In the genomic region with DNA sequence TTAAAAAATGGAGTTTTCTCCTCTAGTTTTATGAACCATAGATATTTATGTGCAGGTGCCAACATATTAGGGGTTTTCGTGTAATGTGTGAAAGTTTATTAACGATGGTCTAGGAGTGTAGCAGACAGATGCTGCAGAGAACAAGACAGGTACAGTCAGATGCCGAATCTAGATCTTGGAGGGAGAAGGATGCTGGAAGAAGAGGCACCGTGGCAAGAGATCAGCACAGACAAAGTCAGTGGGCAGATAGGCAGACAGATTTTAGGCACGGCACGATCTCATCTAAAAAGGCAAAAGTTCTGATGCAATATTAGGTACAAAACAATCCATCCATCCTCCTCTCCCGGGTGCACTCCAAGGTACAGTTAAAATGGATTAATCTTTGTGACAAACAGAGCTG, we compare ENCODE assay signal across 11 cellular contexts.
DNase-seq lines count a peak whose midpoint lies in the region; ATAC-seq and TF ChIP-seq lines count a peak whose summit lies in the region.
"Had no signal": no experiment of that assay in that cellular context is flagged by ENCODE, and none has a peak within 500 bp of the region (broad histone marks: within the 10 kb centered on the region; RNA-seq: fewer than 3 reads in every experiment).

No MANE protein-coding gene starts in this region.

- no peak overlapping the region for H3K4me3 ChIP-seq in BLaER1
- H3K4me3 ChIP-seq in endodermal cell (ENCODE audit: low read length): no peak overlapping the region

- H3K4me3 Mint-ChIP-seq in H9: no peak overlapping the region
- no peak overlapping the region for H3K4me3 Mint-ChIP-seq in endodermal cell
- H3K4me3 Mint-ChIP-seq: CD4-positive, CD25-positive, alpha-beta regulatory T cell had no signal

- H3K4me1 Mint-ChIP-seq in H9: peaks cover 11 to 21% of the 10 kb centered on the region in 2 experiments
- no peaks in the 10 kb centered on the region for H3K4me1 Mint-ChIP-seq in endodermal cell

- TF ChIP-seq CTCF in H9 (conservative IDR thresholded peaks at IDR 0.05) (no peak), endodermal cell (conservative IDR thresholded peaks at IDR 0.05) (no peak)

- intact Hi-C loops in sciatic nerve (cut with DNase I): no loop called here

- ATAC-seq in sciatic nerve: peak; percentile 24
- ATAC-seq in HG03521 (IDR thresholded peaks at IDR 0.05; ENCODE audit: unreplicated experiment): no peak
- no peak for ATAC-seq in HG03460 (IDR thresholded peaks at IDR 0.05; ENCODE audit: unreplicated experiment)
- ATAC-seq: left lobe of liver had no signal

- no peak overlapping the region for H2BK120ac ChIP-seq in H9 (ENCODE audit: low read depth, low read length, poor library complexity, severe bottlenecking)

- H3K9ac ChIP-seq in BLaER1 (peak overlapping the region; percentile 78; the same call in 1 of the 2 replicates), H9 (ENCODE audit: extremely low read depth, insufficient read length, low read length) (no peak overlapping the region), endodermal cell (ENCODE audit: extremely low read depth, low read length, poor library complexity, severe bottlenecking) (no peak overlapping the region)

- H3K23me2 ChIP-seq in H9 (ENCODE audit: insufficient read length, low read depth, low read length, poor library complexity, severe bottlenecking): peaks cover 11% of the 10 kb centered on the region

- H2BK12ac ChIP-seq in H9 (ENCODE audit: insufficient read length, low read depth, low read length): no peak overlapping the region

- H3K27ac Mint-ChIP-seq in H9 (no peak overlapping the region), endodermal cell (no peak overlapping the region)
- H3K27ac Mint-ChIP-seq: CD4-positive, CD25-positive, alpha-beta regulatory T cell had no signal

- no peaks in the 10 kb centered on the region for H4K20me1 ChIP-seq in BLaER1
- no peaks in the 10 kb centered on the region for H4K20me1 ChIP-seq in H9 (ENCODE audit: control insufficient read depth, insufficient read depth, insufficient read length)

- H3K27me3 Mint-ChIP-seq in H9 (ENCODE audit: low read depth) (no peaks in the 10 kb centered on the region), endodermal cell (ENCODE audit: insufficient read depth) (peaks cover 4% of the 10 kb centered on the region)
- H3K27me3 Mint-ChIP-seq: CD4-positive, CD25-positive, alpha-beta regulatory T cell had no signal

- H3K9me3 ChIP-seq in BLaER1: no peaks in the 10 kb centered on the region
- no peaks in the 10 kb centered on the region for H3K9me3 ChIP-seq in H9 (ENCODE audit: control insufficient read depth, low read depth, low read length)
- no peaks in the 10 kb centered on the region for H3K9me3 ChIP-seq in endodermal cell (ENCODE audit: control insufficient read depth, low read length)

- H2AFZ ChIP-seq in H9 (ENCODE audit: low read length): no peak overlapping the region

- H3K4me2 ChIP-seq in BLaER1 (peak overlapping the region; percentile 93), H9 (ENCODE audit: insufficient read depth, insufficient read length, low read length) (peak overlapping the region; percentile 95)

- no peak overlapping the region for H3K56ac ChIP-seq in H9 (ENCODE audit: insufficient read length, low read depth, low read length)

- no peak overlapping the region for H3K23ac ChIP-seq in H9 (ENCODE audit: insufficient read length, low read depth, low read length)

- H3K18ac ChIP-seq in H9 (ENCODE audit: insufficient read length, low read depth, low read length): no peak overlapping the region

- H3K36me3 Mint-ChIP-seq in H9 (ENCODE audit: insufficient read depth in 1 of 3, low read depth in 3 of 3) (no peaks in the 10 kb centered on the region), endodermal cell (ENCODE audit: low read depth) (no peaks in the 10 kb centered on the region)
- H3K36me3 Mint-ChIP-seq: CD4-positive, CD25-positive, alpha-beta regulatory T cell had no signal

- no peak overlapping the region for H3K4ac ChIP-seq in H9 (ENCODE audit: low read depth, low read length)

- no peak overlapping the region for H2BK20ac ChIP-seq in H9 (ENCODE audit: low read depth, low read length, poor library complexity, severe bottlenecking)

- H3K4me1 ChIP-seq in BLaER1 (peaks cover 63% of the 10 kb centered on the region), H9 (ENCODE audit: insufficient read depth, low read length) (0 out of 2 replicates have a peak, but pooled peaks cover 3% of the 10 kb centered on the region), endodermal cell (ENCODE audit: control insufficient read depth, insufficient read depth, low read length) (no peaks in the 10 kb centered on the region)

- no peaks in the 10 kb centered on the region for H3K79me2 ChIP-seq in H9 (ENCODE audit: insufficient read depth, low read length)

- no peak overlapping the region for H4K8ac ChIP-seq in H9 (replicated peaks; ENCODE audit: insufficient read length, low read depth, low read length)

- H3K36me3 ChIP-seq in BLaER1 (no peaks in the 10 kb centered on the region), endodermal cell (ENCODE audit: control insufficient read depth, insufficient read depth, low read length) (no peaks in the 10 kb centered on the region)

- H4K5ac ChIP-seq in H9 (ENCODE audit: insufficient read length, low read depth, low read length): no peak overlapping the region

- 0 out of 2 replicates have a peak overlapping the region, but pooled peaks have one; percentile 75 for H3K27ac ChIP-seq in BLaER1
- H3K27ac ChIP-seq in H9 (ENCODE audit: insufficient read length, low read depth, low read length): no peak overlapping the region
- peak overlapping the region; percentile 100 for H3K27ac ChIP-seq in endodermal cell (ENCODE audit: low read depth, low read length)

- DNase-seq in H9: no peak
- DNase-seq in endodermal cell: no peak
- no peak for DNase-seq in sciatic nerve (ENCODE audit: low spot score)
- DNase-seq in KG1 (lab: John Stamatoyannopoulos, UW): no peak
- DNase-seq in NCI-H446 (lab: John Stamatoyannopoulos, UW): no peak
- DNase-seq: activated CD4-positive, alpha-beta T cell treated with anti-CD3 and anti-CD28 coated beads for 4 hours had no signal

- no peak overlapping the region for H2BK15ac ChIP-seq in H9 (ENCODE audit: low read depth, low read length)

- no peak overlapping the region for H3T11ph ChIP-seq in H9 (ENCODE audit: low read length)

- no peak overlapping the region for H2AK5ac ChIP-seq in H9 (ENCODE audit: insufficient read length, low read length)

- no peak overlapping the region for H2BK5ac ChIP-seq in H9 (ENCODE audit: insufficient read length, low read length)

- no peak overlapping the region for H3K14ac ChIP-seq in H9 (ENCODE audit: insufficient read depth, low read length)

- H3K79me1 ChIP-seq in H9 (ENCODE audit: insufficient read depth, low read depth, low read length, poor library complexity, severe bottlenecking): no peaks in the 10 kb centered on the region

- H3K9me3 Mint-ChIP-seq in H9 (no peaks in the 10 kb centered on the region), endodermal cell (no peaks in the 10 kb centered on the region)
- H3K9me3 Mint-ChIP-seq: CD4-positive, CD25-positive, alpha-beta regulatory T cell had no signal

- no CpG with 5 or more reads among the region's 7 CpGs for WGBS in H9 (ENCODE audit: extremely low coverage, insufficient read length, low lambda C conversion rate)
- WGBS in endodermal cell (ENCODE audit: insufficient coverage in 1 of 2, insufficient read length in 1 of 2), 2 experiments: 81 to 94% methylated on average over 4 to 7 of the region's 7 CpGs

- H4K91ac ChIP-seq in H9 (ENCODE audit: insufficient read length, low read depth, low read length): no peak overlapping the region

- H3K27me3 ChIP-seq in BLaER1 (no peaks in the 10 kb centered on the region), H9 (ENCODE audit: insufficient read depth, low read length) (no peaks in the 10 kb centered on the region), endodermal cell (ENCODE audit: control insufficient read depth, insufficient read depth, low read length, poor library complexity, severe bottlenecking) (no peaks in the 10 kb centered on the region)
